ENCODE assay signal across 8 cellular contexts in the genomic region with DNA sequence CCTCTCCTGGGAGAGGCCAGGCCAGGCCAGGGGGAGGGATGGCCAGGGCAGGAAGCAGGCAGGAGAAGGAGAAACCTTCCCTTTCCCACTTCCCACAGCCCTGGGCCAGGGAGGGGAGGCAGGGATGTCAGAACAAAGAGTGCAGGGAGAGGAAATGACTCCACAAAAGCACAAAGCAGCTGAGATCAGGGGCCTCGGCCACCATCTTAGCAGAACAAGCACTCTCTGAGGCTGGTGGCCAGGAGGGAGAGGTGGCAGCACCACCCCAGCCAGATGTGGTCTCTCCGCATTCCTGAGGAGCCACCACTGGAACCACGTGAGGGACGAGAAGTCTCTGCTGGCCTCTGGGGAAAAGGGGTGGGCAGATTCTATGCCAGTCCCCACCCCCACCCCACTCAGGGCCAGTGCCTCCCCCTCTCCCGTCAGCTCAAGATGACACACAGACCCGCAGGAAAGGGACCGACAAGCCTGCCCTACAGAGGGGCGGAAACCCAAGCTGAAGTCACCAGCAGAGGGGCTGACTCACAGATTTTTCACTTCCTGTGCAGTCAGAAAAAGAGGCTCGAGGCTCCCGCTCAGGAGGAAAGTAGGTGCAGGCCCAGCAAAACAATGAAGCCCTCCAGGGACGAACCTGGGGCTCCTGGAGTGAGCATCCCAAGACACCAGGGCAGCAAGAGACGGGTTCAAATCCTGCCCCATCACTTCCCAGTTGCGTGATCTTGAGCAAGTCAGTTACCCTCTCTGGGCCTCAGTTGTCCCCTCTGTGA. TPM values are rescaled to one million over a fixed set of nuclear protein-coding genes. Genes with fewer than 3 reads are reported as not detected.
A peak's percentile ranks its signal among the peaks of the same experiment; 100 is the strongest.
DNase-seq lines count a peak whose midpoint lies in the region; ATAC-seq and TF ChIP-seq lines count a peak whose summit lies in the region.

No MANE protein-coding gene starts in this region.

- H3K4me3 ChIP-seq in SK-N-MC (peak overlapping the region; percentile 49), right atrium auricular region (no peak overlapping the region), BE2C (ENCODE audit: low read depth, low read length) (no peak overlapping the region)

- H3K9me3 ChIP-seq in SK-N-MC (ENCODE audit: low read depth, low read length) (no peaks in the 10 kb centered on the region), right atrium auricular region (no peaks in the 10 kb centered on the region), BE2C (no peaks in the 10 kb centered on the region)

- peak; percentile 57 for TF ChIP-seq POLR2A in GM18526 (IDR thresholded peaks at IDR 0.05; ENCODE audit: extremely low read depth, insufficient read length)

- H3K36me3 ChIP-seq in SK-N-MC (ENCODE audit: insufficient read depth, low read length) (no peaks in the 10 kb centered on the region), right atrium auricular region (no peaks in the 10 kb centered on the region), BE2C (no peaks in the 10 kb centered on the region)

- H3K27me3 ChIP-seq in right atrium auricular region (no peaks in the 10 kb centered on the region), BE2C (no peaks in the 10 kb centered on the region)

- H3K4me1 ChIP-seq in right atrium auricular region: peaks cover 0 to 63% of the 10 kb centered on the region in 2 donors
- no peaks in the 10 kb centered on the region for H3K4me1 ChIP-seq in BE2C

- ATAC-seq in HG03108 (IDR thresholded peaks at IDR 0.05; ENCODE audit: unreplicated experiment): peak; percentile 65

- peak overlapping the region; percentile 83 for H3K27ac ChIP-seq in SK-N-MC
- H3K27ac ChIP-seq in right atrium auricular region: peak overlapping the region; percentile 82 to 87

- peak overlapping the region; percentile 23 for H3K9ac ChIP-seq in SK-N-MC (ENCODE audit: insufficient read length)

- DNase-seq in SK-N-MC (ENCODE audit: low read depth, low spot score) (no peak), right atrium auricular region (ENCODE audit: low spot score) (peak; percentile 90), head of caudate nucleus (no peak), BE2C (no peak)
- DNase-seq in activated naive CD4-positive, alpha-beta T cell treated with anti-CD3 and anti-CD28 coated beads, Interleukin-2, amount 10 ng/mL, durations not matched to agents 7 days and 5 days: peak; percentile 91
- DNase-seq in stimulated activated CD4-positive, alpha-beta T cell treated with anti-CD3 and anti-CD28 coated beads, Interleukin-1b, Interleukin-23, amount 100 ng/mL, for 48 hours: peak; percentile 93

- CTCF ChIA-PET in activated naive CD4-positive, alpha-beta T cell treated with anti-CD3 and anti-CD28 coated beads, Interleukin-2, amount 10 ng/mL, durations not matched to agents 7 days and 5 days (lab: Charles Lee): interaction anchor here (0.7 to 3.3 kb wide), 8 partner anchors 12 to 179 kb away, joined by 3 to 30 read pairs (median 6); no protein-coding TSS in a partner anchor

- peaks cover 73% of the 10 kb centered on the region for H3K4me1 Mint-ChIP-seq in activated naive CD4-positive, alpha-beta T cell treated with anti-CD3 and anti-CD28 coated beads, Interleukin-2, amount 10 ng/mL, durations not matched to agents 7 days and 5 days

- no peak for TF ChIP-seq CTCF in right atrium auricular region (IDR thresholded peaks at IDR 0.05)
- TF ChIP-seq CTCF in BE2C (IDR thresholded peaks at IDR 0.05; ENCODE audit: low read depth, low read length): no peak

- no peaks in the 10 kb centered on the region for H3K27me3 Mint-ChIP-seq in activated naive CD4-positive, alpha-beta T cell treated with anti-CD3 and anti-CD28 coated beads, Interleukin-2, amount 10 ng/mL, durations not matched to agents 7 days and 5 days

- H3K36me3 Mint-ChIP-seq in activated naive CD4-positive, alpha-beta T cell treated with anti-CD3 and anti-CD28 coated beads, Interleukin-2, amount 10 ng/mL, durations not matched to agents 7 days and 5 days: peaks cover 2% of the 10 kb centered on the region

- intact Hi-C loops in head of caudate nucleus (cut with DNase I): no loop called here

- peak overlapping the region; percentile 100 for H3K27ac Mint-ChIP-seq in activated naive CD4-positive, alpha-beta T cell treated with anti-CD3 and anti-CD28 coated beads, Interleukin-2, amount 10 ng/mL, durations not matched to agents 7 days and 5 days

- H3K4me3 Mint-ChIP-seq in activated naive CD4-positive, alpha-beta T cell treated with anti-CD3 and anti-CD28 coated beads, Interleukin-2, amount 10 ng/mL, durations not matched to agents 7 days and 5 days: peak overlapping the region; percentile 85

- peaks cover 2% of the 10 kb centered on the region for H3K9me3 Mint-ChIP-seq in activated naive CD4-positive, alpha-beta T cell treated with anti-CD3 and anti-CD28 coated beads, Interleukin-2, amount 10 ng/mL, durations not matched to agents 7 days and 5 days

RNA-seq across cellular contexts. Expression of a gene that starts 24.1 kb away (rescaled TPM):
- 10 to 100 TPM; 22.6 to 27.3 TPM for total RNA-seq in right atrium auricular region
- 19.6 TPM for polyA plus RNA-seq in BE2C (2012; ENCODE audit: insufficient read depth, insufficient read length, low read depth)

RNA-seq across cellular contexts. Expression of a gene that starts 30.0 kb away (rescaled TPM):
- 10 to 100 TPM in 1 of 2 donors, 1 to 10 TPM in 1; 2.3 to 14.0 TPM for total RNA-seq in right atrium auricular region
- 0.29 TPM for polyA plus RNA-seq in BE2C (2012; ENCODE audit: insufficient read depth, insufficient read length, low read depth)

Comparison
In these comparisons a context has a peak if more than half of its experiments do, and no peak if none do; other contexts are left out.
1. DNase-seq: peak in activated naive CD4-positive, alpha-beta T cell treated with anti-CD3 and anti-CD28 coated beads, Interleukin-2, amount 10 ng/mL, durations not matched to agents 7 days and 5 days (single experiment), right atrium auricular region (single experiment) and stimulated activated CD4-positive, alpha-beta T cell treated with anti-CD3 and anti-CD28 coated beads, Interleukin-1b, Interleukin-23, amount 100 ng/mL, for 48 hours (single experiment); none in SK-N-MC (single experiment), head of caudate nucleus (0 of 42) and BE2C (single experiment).